Comparison of ENCODE assay signal across 19 cellular contexts in genomic region chr7:117970806-117971205, GRCh38.
DNase-seq lines count a peak whose midpoint lies in the region; ATAC-seq, FAIRE-seq and TF ChIP-seq lines count a peak whose summit lies in the region.
"Had no signal": no experiment of that assay in that cellular context is flagged by ENCODE, and none has a peak within 500 bp of the region (broad histone marks: within the 10 kb centered on the region; RNA-seq: fewer than 3 reads in every experiment).

No MANE protein-coding gene starts in this region.

- TF ChIP-seq CTCF in A673 (conservative IDR thresholded peaks at IDR 0.05; ENCODE audit: low read depth, low read length), result no peak

- POLR2A ChIA-PET in A673 (lab: Charles Lee; ENCODE audit: low non-redundant PET), result no interaction called here

- peaks cover 5% of the 10 kb centered on the region for H3K9me3 ChIP-seq in A673 (ENCODE audit: low read depth, low read length, poor library complexity, severe bottlenecking)
- H3K9me3 ChIP-seq: BLaER1 had no signal

- intact Hi-C loops in A673 (cut with micrococcal nuclease; ENCODE audit: unreplicated experiment), result loop anchor here (2.0 to 5.0 kb wide), 4 partner anchors 99 to 226 kb away; partner anchors contain the start of gene CTTNBP2

- H3K36me3 ChIP-seq in A673 (ENCODE audit: insufficient read depth, low read length, poor library complexity, severe bottlenecking), result no peaks in the 10 kb centered on the region
- H3K36me3 ChIP-seq: BLaER1 had no signal

- CTCF ChIA-PET in A673 (lab: Charles Lee), result no interaction called here

- no peaks in the 10 kb centered on the region for H3K27me3 ChIP-seq in A673 (replicated peaks; ENCODE audit: insufficient read depth, low read depth, low read length, poor library complexity)
- H3K27me3 ChIP-seq: BLaER1 had no signal

- H3K4me3 ChIP-seq in A673 (ENCODE audit: low read depth, low read length, poor library complexity, severe bottlenecking), result no peak overlapping the region
- H3K4me3 ChIP-seq: BLaER1, GM23248, K562 had no signal

- H3K4me1 ChIP-seq in A673 (ENCODE audit: insufficient read depth, low read length, poor library complexity, severe bottlenecking), result peaks cover 49% of the 10 kb centered on the region

- peak; percentile 42 for DNase-seq in A673 (ENCODE audit: low spot score)
- peak; percentile 76 for DNase-seq in RCC 7860 (ENCODE audit: low spot score)
- peak; percentile 27 for DNase-seq in glomerular visceral epithelial cell (ENCODE audit: extremely low spot score)
- DNase-seq in renal cortical epithelial cell (ENCODE audit: low read depth), result peak; percentile 88
- no peak for DNase-seq in NCI-H2081 (lab: John Stamatoyannopoulos, UW)
- no peak for DNase-seq in NK-92 treated with Interleukin-12 subunit alpha and Interleukin-12 subunit beta, amount 100 ng/mL, for 24 hours (lab: John Stamatoyannopoulos, UW)
- DNase-seq: Calu3; CD4-positive, alpha-beta memory T cell; GM23248; HCEC 1CT; IMR-90 had no signal

- ATAC-seq in HG03520 (IDR thresholded peaks at IDR 0.05; ENCODE audit: unreplicated experiment), result no peak
- ATAC-seq: K562 had no signal

- FAIRE-seq in RCC 7860 (lab: Jason Lieb, UNC), result peak; percentile 96
- FAIRE-seq: G401.6, GM12891, GM19239, H54, HTR-8/SVneo, K562 had no signal

- H3K27ac ChIP-seq in A673 (ENCODE audit: low read depth, low read length, poor library complexity, severe bottlenecking), result peak overlapping the region; percentile 94
- H3K27ac ChIP-seq: BLaER1, GM23248 had no signal

- no TSS peak for BruUV-seq in A673 (replicated peaks; lab: Mats Ljungman, UMichigan)

Comparison
In these comparisons a context has a peak if more than half of its experiments do, and no peak if none do; other contexts are left out.
1. DNase-seq: peak in A673 (single experiment), RCC 7860 (single experiment), glomerular visceral epithelial cell (single experiment) and renal cortical epithelial cell (single experiment); none in NCI-H2081 (0 of 2) and NK-92 treated with Interleukin-12 subunit alpha and Interleukin-12 subunit beta, amount 100 ng/mL, for 24 hours (single experiment).